In the genomic region with DNA sequence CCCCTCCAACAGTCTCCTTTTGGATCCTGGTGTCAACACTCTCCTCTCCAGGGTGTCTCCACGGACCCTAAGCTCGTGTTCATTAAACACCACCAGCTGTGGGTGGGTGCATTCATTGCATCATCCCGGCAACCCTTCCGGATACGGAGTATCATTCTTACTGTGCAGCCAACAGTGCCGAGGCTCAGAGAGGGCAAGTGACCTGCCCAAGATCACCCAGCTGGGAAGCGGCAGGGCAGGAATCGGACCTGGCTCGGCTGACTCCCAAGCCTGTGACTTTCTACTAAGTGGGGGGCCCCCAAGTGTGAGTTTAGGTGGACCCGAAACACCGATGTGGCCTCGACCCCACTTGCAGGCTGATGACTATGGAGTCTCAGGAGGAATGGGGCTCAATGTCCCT, we compare ENCODE assay signal across 1 cellular context.
TF ChIP-seq lines count a peak whose summit lies in the region.

No MANE protein-coding gene starts in this region.

TF ChIP-seq in endothelial cell of umbilical vein, 7 proteins besides CTCF, POLR2A, EP300 and RAD21:
- TF ChIP-seq FOS (IDR thresholded peaks at IDR 0.05; ENCODE audit: borderline replicate concordance, insufficient read depth, low read length) = no peak
